Comparison of ENCODE assay signal across 14 cellular contexts in the genomic region with DNA sequence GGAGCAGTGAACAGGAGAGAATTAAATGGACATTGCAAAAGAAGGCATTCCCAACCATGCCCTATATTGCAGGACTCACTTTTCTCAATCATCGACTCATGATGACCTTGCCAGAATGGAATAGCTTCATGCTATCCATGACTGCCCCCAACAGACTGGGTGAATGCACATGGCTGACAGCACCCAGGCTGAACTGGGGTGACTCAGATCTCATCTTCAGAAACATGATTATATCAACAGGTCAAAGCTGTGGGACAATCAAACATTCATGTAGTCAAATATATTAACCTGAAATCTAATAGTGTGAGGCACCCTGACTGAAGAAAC. TPM values are rescaled to one million over a fixed set of nuclear protein-coding genes. Genes with fewer than 3 reads are reported as not detected.
DNase-seq lines count a peak whose midpoint lies in the region; ATAC-seq and TF ChIP-seq lines count a peak whose summit lies in the region.
"Had no signal": no experiment of that assay in that cellular context is flagged by ENCODE, and none has a peak within 500 bp of the region (broad histone marks: within the 10 kb centered on the region; RNA-seq: fewer than 3 reads in every experiment).

No MANE protein-coding gene starts in this region.

- DNase-seq in amniotic epithelial cell (ENCODE audit: low read depth), result peak; percentile 32
- no peak for DNase-seq in smooth muscle cell (lab: John Stamatoyannopoulos, UW; ENCODE audit: unreplicated experiment)
- DNase-seq in HAP-1 (ENCODE audit: low spot score in 2 of 2), result no peak
- DNase-seq: NCI-H187 treated with DMSO at 0.1 percent for 48 hours, posterior cingulate gyrus, SJCRH30 had no signal

- no peak overlapping the region for H2AFZ ChIP-seq in smooth muscle cell (ENCODE audit: low read depth)

- H4K20me1 ChIP-seq in DOHH2 (ENCODE audit: control insufficient read depth, insufficient read depth, low read depth, low read length) (no peaks in the 10 kb centered on the region), smooth muscle cell (ENCODE audit: low read depth) (no peaks in the 10 kb centered on the region)

- H3K9me3 ChIP-seq in DOHH2 (ENCODE audit: control insufficient read depth, insufficient read depth, low read length), result no peaks in the 10 kb centered on the region
- H3K9me3 ChIP-seq in smooth muscle cell (replicated peaks; ENCODE audit: low read depth), result no peaks in the 10 kb centered on the region
- no peaks in the 10 kb centered on the region for H3K9me3 ChIP-seq in HAP-1
- H3K9me3 ChIP-seq: SJCRH30, tibial nerve had no signal

- H3K27ac ChIP-seq in DOHH2 (ENCODE audit: low read depth, low read length) (0 out of 2 replicates have a peak overlapping the region, but pooled peaks have one; percentile 22), smooth muscle cell (ENCODE audit: low read depth) (no peak overlapping the region)
- H3K27ac ChIP-seq: SJCRH30, tibial nerve had no signal

- H3F3A ChIP-seq in DOHH2 (ENCODE audit: control insufficient read depth, insufficient read depth) (0 out of 2 replicates have a peak, but pooled peaks cover 3% of the 10 kb centered on the region), smooth muscle cell (ENCODE audit: low read depth) (no peaks in the 10 kb centered on the region)

- H3K27me3 ChIP-seq in DOHH2 (ENCODE audit: control insufficient read depth, low read length) (peaks cover 6% of the 10 kb centered on the region; the same call in 1 of the 2 replicates), smooth muscle cell (ENCODE audit: low read depth) (no peaks in the 10 kb centered on the region), HAP-1 (ENCODE audit: low read depth) (no peaks in the 10 kb centered on the region)
- H3K27me3 ChIP-seq: SJCRH30, tibial nerve had no signal

- peaks cover 20% of the 10 kb centered on the region for H3K4me1 ChIP-seq in DOHH2 (ENCODE audit: control insufficient read depth, low read length)
- H3K4me1 ChIP-seq in smooth muscle cell (ENCODE audit: low read depth), result no peaks in the 10 kb centered on the region
- H3K4me1 ChIP-seq in HAP-1, result no peaks in the 10 kb centered on the region
- H3K4me1 ChIP-seq: tibial nerve had no signal

- no peak for TF ChIP-seq CTCF in DOHH2 (IDR thresholded peaks at IDR 0.05; ENCODE audit: low read depth, low read length, poor library complexity, severe bottlenecking)
- TF ChIP-seq CTCF in smooth muscle cell (IDR thresholded peaks at IDR 0.05; ENCODE audit: borderline replicate concordance, insufficient read depth, poor library complexity, severe bottlenecking), result no peak

- H3K79me2 ChIP-seq in DOHH2 (ENCODE audit: control insufficient read depth, low read length) (no peaks in the 10 kb centered on the region), smooth muscle cell (ENCODE audit: low read depth) (no peaks in the 10 kb centered on the region)

- in situ Hi-C loops in HAP-1 (cut with MboI; ENCODE audit: low sequenced_read_pairs), result no loop called here

- no peaks in the 10 kb centered on the region for H3K9me2 ChIP-seq in DOHH2 (replicated peaks; ENCODE audit: control insufficient read depth, low read length)

- peak; percentile 26 for ATAC-seq in GM21367 (IDR thresholded peaks at IDR 0.05; ENCODE audit: unreplicated experiment)
- peak; percentile 35 for ATAC-seq in HG03196 (IDR thresholded peaks at IDR 0.05; ENCODE audit: unreplicated experiment)
- ATAC-seq in GM18498 (IDR thresholded peaks at IDR 0.05; ENCODE audit: unreplicated experiment), result no peak
- ATAC-seq in GM19324 (IDR thresholded peaks at IDR 0.05; ENCODE audit: low FRiP score, unreplicated experiment), result no peak
- ATAC-seq: activated CD4-positive, CD25-positive, alpha-beta regulatory T cell treated with anti-CD3 and anti-CD28 coated beads, Interleukin-2, amount 50 U/mL, for 24 hours; activated T-helper 17 cell treated with anti-CD3 and anti-CD28 coated beads, Interleukin-2, amount 50 U/mL, for 72 hours had no signal

- H3K9ac ChIP-seq in smooth muscle cell (ENCODE audit: low read depth), result no peak overlapping the region

- H3K4me3 ChIP-seq in DOHH2 (ENCODE audit: low read length) (peak overlapping the region; percentile 21; the same call in 1 of the 2 replicates), smooth muscle cell (no peak overlapping the region), HAP-1 (no peak overlapping the region)
- H3K4me3 ChIP-seq: SJCRH30, tibial nerve had no signal

- H3K36me3 ChIP-seq in DOHH2 (ENCODE audit: control insufficient read depth, low read length), result no peaks in the 10 kb centered on the region
- H3K36me3 ChIP-seq in smooth muscle cell (ENCODE audit: low read depth), result no peaks in the 10 kb centered on the region
- H3K36me3 ChIP-seq in HAP-1 (replicated peaks), result no peaks in the 10 kb centered on the region
- H3K36me3 ChIP-seq: SJCRH30, tibial nerve had no signal

- H3K4me2 ChIP-seq in DOHH2 (ENCODE audit: low read length), result peak overlapping the region; percentile 44
- no peak overlapping the region for H3K4me2 ChIP-seq in smooth muscle cell

- WGBS in smooth muscle cell (ENCODE audit: low lambda C conversion rate), result 95% methylated on average over 1 of the region's 1 CpG

RNA-seq across cellular contexts. Expression of a gene that starts 34.7 kb away (rescaled TPM):
- total RNA-seq in smooth muscle cell, result 23.4 and 24.5 TPM in 2 replicates
- polyA plus RNA-seq in smooth muscle cell, result 4.1 and 5.5 TPM in 2 replicates

Comparison
In these comparisons a context has a peak if more than half of its experiments do, and no peak if none do; other contexts are left out.
1. ATAC-seq: peak in GM21367 (single experiment) and HG03196 (single experiment); none in GM18498 (single experiment) and GM19324 (single experiment).